In genomic region chr7:82393821-82394220, GRCh38 we compare ENCODE assay signal across 22 cellular contexts. TPM values are rescaled to one million over a fixed set of nuclear protein-coding genes. Genes with fewer than 3 reads are reported as not detected.
"Had no signal": no experiment of that assay in that cellular context is flagged by ENCODE, and none has a peak within 500 bp of the region (broad histone marks: within the 10 kb centered on the region; RNA-seq: fewer than 3 reads in every experiment).

No MANE protein-coding gene starts in this region.

- H3K4me1 ChIP-seq: foreskin keratinocyte, left lung, lower lobe of right lung had no signal

- H3K36me3 ChIP-seq: esophagus muscularis mucosa, heart right ventricle, left lung, lower lobe of right lung had no signal

- H3K9me3 ChIP-seq: esophagus muscularis mucosa, left lung, lower lobe of right lung, mucosa of descending colon had no signal

- H3K36me3 Mint-ChIP-seq: mesothelial cell of epicardium, naive B cell had no signal

- H3K27me3 ChIP-seq: dorsolateral prefrontal cortex, esophagus muscularis mucosa, foreskin keratinocyte, heart right ventricle, left lung had no signal

- H3K4me3 Mint-ChIP-seq: mesothelial cell of epicardium, naive B cell, natural killer cell had no signal

- H3K4me3 ChIP-seq: coronary artery, dorsolateral prefrontal cortex, esophagus muscularis mucosa, heart right ventricle, left lung, lower lobe of right lung, mucosa of descending colon had no signal

- ATAC-seq: foreskin keratinocyte, heart right ventricle, left cardiac atrium, left lung, left ventricle myocardium superior, lower lobe of right lung, mucosa of descending colon, natural killer cell had no signal

- H3K27ac Mint-ChIP-seq: mesothelial cell of epicardium, natural killer cell had no signal

- H3K27ac ChIP-seq: coronary artery, dorsolateral prefrontal cortex, esophagus muscularis mucosa, foreskin keratinocyte, heart right ventricle, left lung, lower lobe of right lung had no signal

- H3K27me3 Mint-ChIP-seq: naive B cell had no signal

- DNase-seq: dermis blood vessel endothelial cell; dorsolateral prefrontal cortex; effector CD4-positive, alpha-beta T cell; effector memory CD4-positive, alpha-beta T cell; foreskin keratinocyte; glutamatergic neuron; head of caudate nucleus; heart right ventricle; hippocampal formation; left cardiac atrium; left lung; left ventricle myocardium superior; lower lobe of right lung; mucosa of descending colon; naive B cell; natural killer cell had no signal

- H3K4me1 Mint-ChIP-seq: mesothelial cell of epicardium, naive B cell, natural killer cell had no signal

- FAIRE-seq: endothelial cell of umbilical vein, frontal cortex, keratinocyte had no signal

RNA-seq across cellular contexts. Expression of gene CACNA2D1, which starts 49.8 kb away (rescaled TPM):
- total RNA-seq: natural killer cell had no signal
